11 cellular contexts compared by ENCODE assay signal in the genomic region with DNA sequence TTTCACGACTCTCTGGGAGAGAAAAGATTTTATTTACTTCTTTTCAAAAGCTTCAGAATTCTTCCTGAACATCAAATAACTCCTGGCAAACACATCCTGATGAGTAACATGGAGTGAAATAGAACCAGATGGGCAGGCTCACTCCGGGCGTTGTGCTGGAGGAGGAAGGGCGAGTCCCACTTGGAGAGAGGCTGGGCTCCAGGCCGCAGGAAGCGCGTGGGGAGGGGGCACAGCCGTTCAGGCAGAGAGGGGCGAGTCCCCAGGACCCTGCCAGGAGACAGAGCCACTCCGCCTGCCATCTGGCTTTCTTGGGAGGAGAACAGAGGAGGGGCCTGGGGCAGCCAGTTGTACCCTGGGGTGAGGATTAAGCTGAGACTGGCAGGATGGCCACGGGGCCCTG.
A peak's percentile ranks its signal among the peaks of the same experiment; 100 is the strongest.
DNase-seq lines count a peak whose midpoint lies in the region; ATAC-seq, FAIRE-seq and TF ChIP-seq lines count a peak whose summit lies in the region.
"Had no signal": no experiment of that assay in that cellular context is flagged by ENCODE, and none has a peak within 500 bp of the region (broad histone marks: within the 10 kb centered on the region; RNA-seq: fewer than 3 reads in every experiment).

No MANE protein-coding gene starts in this region.

- no peak overlapping the region for H3K9ac ChIP-seq in kidney (ENCODE audit: low read length in 2 of 2)

- no peak for ATAC-seq in GM19023 (IDR thresholded peaks at IDR 0.05; ENCODE audit: unreplicated experiment)

- H3K4me3 ChIP-seq in HEK293 (ENCODE audit: low read depth, low read length): no peak overlapping the region
- H3K4me3 ChIP-seq in astrocyte of the spinal cord (ENCODE audit: low read depth, low read length): no peak overlapping the region
- H3K4me3 ChIP-seq in kidney (ENCODE audit: low read length in 2 of 2): no peak overlapping the region

- POLR2A ChIA-PET in HEK293 (lab: Yijun Ruan, JAX): no interaction called here

- no peaks in the 10 kb centered on the region for H3K9me3 ChIP-seq in HEK293 (ENCODE audit: control insufficient read depth, insufficient read depth, low read depth, low read length)
- H3K9me3 ChIP-seq in kidney (ENCODE audit: control insufficient read depth in 1 of 2, low read length in 2 of 2): no peaks in the 10 kb centered on the region

- CTCF ChIA-PET in HEK293 (lab: Yijun Ruan, JAX): interaction anchor here (0.7 kb wide), 1 partner anchor 15 kb away, joined by 3 read pairs; no protein-coding TSS in a partner anchor

- intact Hi-C loops in kidney (cut with DNase I): no loop called here

- FAIRE-seq in kidney (lab: Jason Lieb, UNC): no peak
- FAIRE-seq: GM19239 had no signal

- in situ Hi-C loops in astrocyte of the spinal cord (cut with HindIII; ENCODE audit: low sequenced_read_pairs): no loop called here

- no peaks in the 10 kb centered on the region for H3K36me3 ChIP-seq in HEK293 (ENCODE audit: control insufficient read depth in 2 of 2, insufficient read depth in 1 of 2, low read length in 2 of 2)
- no peaks in the 10 kb centered on the region for H3K36me3 ChIP-seq in kidney (ENCODE audit: control insufficient read depth in 1 of 2, insufficient read depth in 2 of 2, low read length in 2 of 2)

- DNase-seq in astrocyte of the spinal cord (ENCODE audit: low read depth, low spot score) (peak; percentile 66), kidney (peak; percentile 84), stromal cell of bone marrow (ENCODE audit: low read depth) (peak; percentile 70), NCI-H2227 treated with DMSO at 0.1 percent for 48 hours (lab: John Stamatoyannopoulos, UW) (no peak), superior temporal gyrus (ENCODE audit: extremely low spot score) (no peak)
- no peak for DNase-seq in activated CD8-positive, alpha-beta memory T cell treated with anti-CD3 and anti-CD28 coated beads for 24 hours
- DNase-seq: islet precursor cell, SHP77 had no signal

- H3K4me1 ChIP-seq in HEK293 (ENCODE audit: control insufficient read depth, insufficient read depth, low read length) (peaks cover 7% of the 10 kb centered on the region; the same call in 1 of the 2 replicates), kidney (ENCODE audit: control insufficient read depth in 1 of 2, insufficient read depth in 1 of 2, low read depth in 1 of 2, low read length in 2 of 2) (peaks cover 4 to 12% of the 10 kb centered on the region in 2 donors)

- H3K27ac ChIP-seq in HEK293 (ENCODE audit: extremely low read depth, low read depth, low read length): no peak overlapping the region
- H3K27ac ChIP-seq in kidney (ENCODE audit: low read depth in 2 of 2, low read length in 2 of 2): no peak overlapping the region

- TF ChIP-seq CTCF in HEK293 (tag by site-specific recombination; IDR thresholded peaks at IDR 0.05) (no peak), astrocyte of the spinal cord (IDR thresholded peaks at IDR 0.05; ENCODE audit: low read depth, low read length) (no peak), kidney (IDR thresholded peaks at IDR 0.05; ENCODE audit: borderline replicate concordance, extremely low read depth, insufficient read depth) (no peak)

TF ChIP-seq in HEK293, 187 proteins besides CTCF, POLR2A, EP300 and RAD21:
- TF ChIP-seq, protein P1, sequence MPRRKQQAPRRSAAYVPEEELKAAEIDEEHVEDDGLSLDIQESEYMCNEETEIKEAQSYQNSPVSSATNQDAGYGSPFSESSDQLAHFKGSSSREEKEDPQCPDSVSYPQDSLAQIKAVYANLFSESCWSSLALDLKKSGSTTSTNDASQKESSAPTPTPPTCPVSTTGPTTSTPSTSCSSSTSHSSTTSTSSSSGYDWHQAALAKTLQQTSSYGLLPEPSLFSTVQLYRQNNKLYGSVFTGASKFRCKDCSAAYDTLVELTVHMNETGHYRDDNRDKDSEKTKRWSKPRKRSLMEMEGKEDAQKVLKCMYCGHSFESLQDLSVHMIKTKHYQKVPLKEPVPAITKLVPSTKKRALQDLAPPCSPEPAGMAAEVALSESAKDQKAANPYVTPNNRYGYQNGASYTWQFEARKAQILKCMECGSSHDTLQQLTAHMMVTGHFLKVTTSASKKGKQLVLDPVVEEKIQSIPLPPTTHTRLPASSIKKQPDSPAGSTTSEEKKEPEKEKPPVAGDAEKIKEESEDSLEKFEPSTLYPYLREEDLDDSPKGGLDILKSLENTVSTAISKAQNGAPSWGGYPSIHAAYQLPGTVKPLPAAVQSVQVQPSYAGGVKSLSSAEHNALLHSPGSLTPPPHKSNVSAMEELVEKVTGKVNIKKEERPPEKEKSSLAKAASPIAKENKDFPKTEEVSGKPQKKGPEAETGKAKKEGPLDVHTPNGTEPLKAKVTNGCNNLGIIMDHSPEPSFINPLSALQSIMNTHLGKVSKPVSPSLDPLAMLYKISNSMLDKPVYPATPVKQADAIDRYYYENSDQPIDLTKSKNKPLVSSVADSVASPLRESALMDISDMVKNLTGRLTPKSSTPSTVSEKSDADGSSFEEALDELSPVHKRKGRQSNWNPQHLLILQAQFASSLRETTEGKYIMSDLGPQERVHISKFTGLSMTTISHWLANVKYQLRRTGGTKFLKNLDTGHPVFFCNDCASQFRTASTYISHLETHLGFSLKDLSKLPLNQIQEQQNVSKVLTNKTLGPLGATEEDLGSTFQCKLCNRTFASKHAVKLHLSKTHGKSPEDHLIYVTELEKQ (tag by site-specific recombination; IDR thresholded peaks at IDR 0.05; ENCODE audit: borderline replicate concordance): no peak
- no peak for TF ChIP-seq ZSCAN23 (tag by site-specific recombination; IDR thresholded peaks at IDR 0.05)
- TF ChIP-seq KLF1 (tag by site-specific recombination; IDR thresholded peaks at IDR 0.05): peak; percentile 78
- TF ChIP-seq MYNN (tag by site-specific recombination; IDR thresholded peaks at IDR 0.05; ENCODE audit: borderline replicate concordance): no peak
- peak; percentile 47; the same call in 1 of the 2 replicates for TF ChIP-seq ZIC2 (tag by site-specific recombination; IDR thresholded peaks at IDR 0.05)

Comparison
In these comparisons a context has a peak if more than half of its experiments do, and no peak if none do; other contexts are left out.
1. DNase-seq: peak in astrocyte of the spinal cord (single experiment), kidney (single experiment) and stromal cell of bone marrow (single experiment); none in NCI-H2227 treated with DMSO at 0.1 percent for 48 hours (single experiment), superior temporal gyrus (single experiment) and activated CD8-positive, alpha-beta memory T cell treated with anti-CD3 and anti-CD28 coated beads for 24 hours (single experiment).